1 cellular context compared by ENCODE assay signal in genomic region chr12:6871052-6871957, GRCh38.
A peak's percentile ranks its signal among the peaks of the same experiment; 100 is the strongest.
TF ChIP-seq lines count a peak whose summit lies in the region.

No MANE protein-coding gene starts in this region.

TF ChIP-seq in A549, 52 proteins besides CTCF, POLR2A, EP300 and RAD21:
- no peak for TF ChIP-seq RARB (CRISPR knock-in tag; IDR thresholded peaks at IDR 0.05)
- TF ChIP-seq KDM1A (IDR thresholded peaks at IDR 0.05; ENCODE audit: low read depth), result no peak
- TF ChIP-seq, protein P1, sequence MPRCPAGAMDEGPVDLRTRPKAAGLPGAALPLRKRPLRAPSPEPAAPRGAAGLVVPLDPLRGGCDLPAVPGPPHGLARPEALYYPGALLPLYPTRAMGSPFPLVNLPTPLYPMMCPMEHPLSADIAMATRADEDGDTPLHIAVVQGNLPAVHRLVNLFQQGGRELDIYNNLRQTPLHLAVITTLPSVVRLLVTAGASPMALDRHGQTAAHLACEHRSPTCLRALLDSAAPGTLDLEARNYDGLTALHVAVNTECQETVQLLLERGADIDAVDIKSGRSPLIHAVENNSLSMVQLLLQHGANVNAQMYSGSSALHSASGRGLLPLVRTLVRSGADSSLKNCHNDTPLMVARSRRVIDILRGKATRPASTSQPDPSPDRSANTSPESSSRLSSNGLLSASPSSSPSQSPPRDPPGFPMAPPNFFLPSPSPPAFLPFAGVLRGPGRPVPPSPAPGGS (IDR thresholded peaks at IDR 0.05), result peak; percentile 30; the same call in 1 of the 3 replicates
- TF ChIP-seq, protein P2, sequence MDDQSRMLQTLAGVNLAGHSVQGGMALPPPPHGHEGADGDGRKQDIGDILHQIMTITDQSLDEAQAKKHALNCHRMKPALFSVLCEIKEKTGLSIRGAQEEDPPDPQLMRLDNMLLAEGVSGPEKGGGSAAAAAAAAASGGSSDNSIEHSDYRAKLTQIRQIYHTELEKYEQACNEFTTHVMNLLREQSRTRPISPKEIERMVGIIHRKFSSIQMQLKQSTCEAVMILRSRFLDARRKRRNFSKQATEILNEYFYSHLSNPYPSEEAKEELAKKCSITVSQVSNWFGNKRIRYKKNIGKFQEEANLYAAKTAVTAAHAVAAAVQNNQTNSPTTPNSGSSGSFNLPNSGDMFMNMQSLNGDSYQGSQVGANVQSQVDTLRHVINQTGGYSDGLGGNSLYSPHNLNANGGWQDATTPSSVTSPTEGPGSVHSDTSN (IDR thresholded peaks at IDR 0.05), result peak; percentile 88
- TF ChIP-seq, protein P3, sequence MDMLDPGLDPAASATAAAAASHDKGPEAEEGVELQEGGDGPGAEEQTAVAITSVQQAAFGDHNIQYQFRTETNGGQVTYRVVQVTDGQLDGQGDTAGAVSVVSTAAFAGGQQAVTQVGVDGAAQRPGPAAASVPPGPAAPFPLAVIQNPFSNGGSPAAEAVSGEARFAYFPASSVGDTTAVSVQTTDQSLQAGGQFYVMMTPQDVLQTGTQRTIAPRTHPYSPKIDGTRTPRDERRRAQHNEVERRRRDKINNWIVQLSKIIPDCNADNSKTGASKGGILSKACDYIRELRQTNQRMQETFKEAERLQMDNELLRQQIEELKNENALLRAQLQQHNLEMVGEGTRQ (IDR thresholded peaks at IDR 0.05), result no peak
- TF ChIP-seq CBX8 (IDR thresholded peaks at IDR 0.05), result no peak
- TF ChIP-seq ESRRA (IDR thresholded peaks at IDR 0.05; ENCODE audit: borderline replicate concordance, low read length), result no peak
- TF ChIP-seq HES2 (IDR thresholded peaks at IDR 0.05), result no peak
- no peak for TF ChIP-seq ZC3H11A (IDR thresholded peaks at IDR 0.05)
- TF ChIP-seq NPAS2 (CRISPR knock-in tag; IDR thresholded peaks at IDR 0.05; ENCODE audit: borderline replicate concordance), result no peak
- TF ChIP-seq, protein P4, sequence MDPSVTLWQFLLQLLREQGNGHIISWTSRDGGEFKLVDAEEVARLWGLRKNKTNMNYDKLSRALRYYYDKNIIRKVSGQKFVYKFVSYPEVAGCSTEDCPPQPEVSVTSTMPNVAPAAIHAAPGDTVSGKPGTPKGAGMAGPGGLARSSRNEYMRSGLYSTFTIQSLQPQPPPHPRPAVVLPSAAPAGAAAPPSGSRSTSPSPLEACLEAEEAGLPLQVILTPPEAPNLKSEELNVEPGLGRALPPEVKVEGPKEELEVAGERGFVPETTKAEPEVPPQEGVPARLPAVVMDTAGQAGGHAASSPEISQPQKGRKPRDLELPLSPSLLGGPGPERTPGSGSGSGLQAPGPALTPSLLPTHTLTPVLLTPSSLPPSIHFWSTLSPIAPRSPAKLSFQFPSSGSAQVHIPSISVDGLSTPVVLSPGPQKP (IDR thresholded peaks at IDR 0.05; ENCODE audit: low read depth, low read length), result no peak
- no peak for TF ChIP-seq REST (IDR thresholded peaks at IDR 0.05)
- TF ChIP-seq FOSB (CRISPR knock-in tag; IDR thresholded peaks at IDR 0.05), result no peak
- no peak for TF ChIP-seq CHD4 (IDR thresholded peaks at IDR 0.05; ENCODE audit: borderline replicate concordance)
- no peak for TF ChIP-seq FOSL2 (IDR thresholded peaks at IDR 0.05)
- TF ChIP-seq FOSL2 (CRISPR knock-in tag; IDR thresholded peaks at IDR 0.05), result no peak
- no peak for TF ChIP-seq NFE2L2 (conservative IDR thresholded peaks at IDR 0.05; ENCODE audit: low read length)
- TF ChIP-seq JUN (IDR thresholded peaks at IDR 0.05), result peak; percentile 58 to 62; a peak in 3 of 5 replicates
- TF ChIP-seq, protein P5, sequence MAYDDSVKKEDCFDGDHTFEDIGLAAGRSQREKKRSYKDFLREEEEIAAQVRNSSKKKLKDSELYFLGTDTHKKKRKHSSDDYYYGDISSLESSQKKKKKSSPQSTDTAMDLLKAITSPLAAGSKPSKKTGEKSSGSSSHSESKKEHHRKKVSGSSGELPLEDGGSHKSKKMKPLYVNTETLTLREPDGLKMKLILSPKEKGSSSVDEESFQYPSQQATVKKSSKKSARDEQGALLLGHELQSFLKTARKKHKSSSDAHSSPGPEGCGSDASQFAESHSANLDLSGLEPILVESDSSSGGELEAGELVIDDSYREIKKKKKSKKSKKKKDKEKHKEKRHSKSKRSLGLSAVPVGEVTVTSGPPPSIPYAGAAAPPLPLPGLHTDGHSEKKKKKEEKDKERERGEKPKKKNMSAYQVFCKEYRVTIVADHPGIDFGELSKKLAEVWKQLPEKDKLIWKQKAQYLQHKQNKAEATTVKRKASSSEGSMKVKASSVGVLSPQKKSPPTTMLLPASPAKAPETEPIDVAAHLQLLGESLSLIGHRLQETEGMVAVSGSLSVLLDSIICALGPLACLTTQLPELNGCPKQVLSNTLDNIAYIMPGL (CRISPR knock-in tag; IDR thresholded peaks at IDR 0.05; ENCODE audit: borderline replicate concordance), result no peak
- TF ChIP-seq, protein P6, sequence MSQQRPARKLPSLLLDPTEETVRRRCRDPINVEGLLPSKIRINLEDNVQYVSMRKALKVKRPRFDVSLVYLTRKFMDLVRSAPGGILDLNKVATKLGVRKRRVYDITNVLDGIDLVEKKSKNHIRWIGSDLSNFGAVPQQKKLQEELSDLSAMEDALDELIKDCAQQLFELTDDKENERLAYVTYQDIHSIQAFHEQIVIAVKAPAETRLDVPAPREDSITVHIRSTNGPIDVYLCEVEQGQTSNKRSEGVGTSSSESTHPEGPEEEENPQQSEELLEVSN (IDR thresholded peaks at IDR 0.05; ENCODE audit: borderline replicate concordance, low read depth), result no peak
- TF ChIP-seq HEYL (CRISPR knock-in tag; IDR thresholded peaks at IDR 0.05), result no peak
- no peak for TF ChIP-seq HOXA7 (CRISPR knock-in tag; IDR thresholded peaks at IDR 0.05)
- TF ChIP-seq MAX (IDR thresholded peaks at IDR 0.05), result peak; percentile 35; the same call in 1 of the 2 replicates
- no peak for TF ChIP-seq ZNF302 (CRISPR knock-in tag; IDR thresholded peaks at IDR 0.05)
- TF ChIP-seq CEBPB (IDR thresholded peaks at IDR 0.05), result no peak
- no peak for TF ChIP-seq PHF8 (IDR thresholded peaks at IDR 0.05; ENCODE audit: borderline replicate concordance, low read depth)
- TF ChIP-seq POLR2AphosphoS2 (conservative IDR thresholded peaks at IDR 0.05; ENCODE audit: low read length), result peak; percentile 79
- TF ChIP-seq HOXB13 (CRISPR knock-in tag; IDR thresholded peaks at IDR 0.05; ENCODE audit: low read depth), result no peak
- peak; percentile 40 for TF ChIP-seq GATA3 (IDR thresholded peaks at IDR 0.05; ENCODE audit: borderline replicate concordance)
- TF ChIP-seq JUNB (IDR thresholded peaks at IDR 0.05), result no peak
- TF ChIP-seq EHMT2 (IDR thresholded peaks at IDR 0.05; ENCODE audit: low read depth), result no peak
- TF ChIP-seq SREBF2 (IDR thresholded peaks at IDR 0.05), result no peak
